ENCODE assay signal across 1 cellular context in genomic region chr1:229437443-229437842, GRCh38.
TF ChIP-seq lines count a peak whose summit lies in the region.

No MANE protein-coding gene starts in this region.

TF ChIP-seq in SK-N-SH treated with all-trans-retinoic acid at 6 μM for 48 hours, 23 proteins besides CTCF, POLR2A, EP300 and RAD21 (continued from another document):
- TF ChIP-seq OSR1 (CRISPR knock-in tag; IDR thresholded peaks at IDR 0.05), result no peak
- TF ChIP-seq ISL1 (CRISPR knock-in tag; IDR thresholded peaks at IDR 0.05), result no peak
- TF ChIP-seq ZNF8 (CRISPR knock-in tag; IDR thresholded peaks at IDR 0.05), result no peak
- TF ChIP-seq PPARA (CRISPR knock-in tag; IDR thresholded peaks at IDR 0.05; ENCODE audit: borderline replicate concordance), result no peak
